Comparison of ENCODE assay signal across 11 cellular contexts in the genomic region with DNA sequence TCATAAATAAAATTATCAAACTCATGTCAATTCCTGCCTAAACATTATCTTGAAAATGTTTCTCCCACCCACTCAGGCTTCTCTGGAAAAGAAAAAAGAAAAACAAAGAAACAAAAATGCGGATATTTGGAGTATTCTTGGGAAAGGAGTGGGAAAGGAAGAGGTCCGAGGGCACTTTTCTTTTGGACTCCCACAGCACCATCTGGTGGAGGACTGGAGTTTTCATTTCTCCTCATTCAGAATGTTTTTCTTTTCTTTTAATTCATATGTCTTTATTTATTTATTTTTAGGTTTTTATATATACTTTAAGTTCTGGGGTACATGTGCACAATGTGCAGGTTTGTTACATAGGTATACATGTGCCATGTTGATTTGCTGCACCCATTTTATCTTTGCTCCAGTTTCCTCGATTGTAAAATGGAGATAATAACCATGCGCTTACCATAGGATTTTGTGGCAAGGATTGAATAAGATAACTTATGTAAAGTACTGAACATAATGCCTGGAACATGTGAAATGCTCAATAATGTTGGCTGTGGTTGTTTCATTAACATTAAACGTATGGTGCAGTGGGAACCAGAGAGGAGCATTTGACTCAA. TPM values are rescaled to one million over a fixed set of nuclear protein-coding genes. Genes with fewer than 3 reads are reported as not detected.
DNase-seq lines count a peak whose midpoint lies in the region; ATAC-seq, FAIRE-seq and TF ChIP-seq lines count a peak whose summit lies in the region.
"Had no signal": no experiment of that assay in that cellular context is flagged by ENCODE, and none has a peak within 500 bp of the region (broad histone marks: within the 10 kb centered on the region; RNA-seq: fewer than 3 reads in every experiment).

No MANE protein-coding gene starts in this region.

- no peak overlapping the region for H3K4me3 Mint-ChIP-seq in naive thymus-derived CD8-positive, alpha-beta T cell
- H3K4me3 Mint-ChIP-seq: activated naive CD4-positive, alpha-beta T cell treated with anti-CD3 and anti-CD28 coated beads for 36 hours; naive B cell had no signal

- TF ChIP-seq CTCF in VCaP (conservative IDR thresholded peaks at IDR 0.05), result peak; percentile 52; the same call in 1 of the 2 replicates

- peak; percentile 25 for DNase-seq in ACHN
- no peak for DNase-seq in GM12891 (ENCODE audit: insufficient read length, low spot score)
- DNase-seq in iPS-NIHi7 (ENCODE audit: extremely low spot score), result peak; percentile 61
- no peak for DNase-seq in naive thymus-derived CD8-positive, alpha-beta T cell
- no peak for DNase-seq in NCI-H187 (lab: John Stamatoyannopoulos, UW)
- DNase-seq: activated naive CD4-positive, alpha-beta T cell treated with anti-CD3 and anti-CD28 coated beads for 36 hours; naive B cell had no signal

- H3K9me3 Mint-ChIP-seq in naive thymus-derived CD8-positive, alpha-beta T cell, result no peaks in the 10 kb centered on the region
- H3K9me3 Mint-ChIP-seq: activated naive CD4-positive, alpha-beta T cell treated with anti-CD3 and anti-CD28 coated beads for 36 hours; naive B cell had no signal

- H3K27me3 Mint-ChIP-seq in naive thymus-derived CD8-positive, alpha-beta T cell, result no peaks in the 10 kb centered on the region
- H3K27me3 Mint-ChIP-seq: naive B cell had no signal

- no peak for ATAC-seq in GM18868 (IDR thresholded peaks at IDR 0.05; ENCODE audit: unreplicated experiment)
- no peak for ATAC-seq in GM21717 (IDR thresholded peaks at IDR 0.05; ENCODE audit: unreplicated experiment)
- ATAC-seq in naive thymus-derived CD8-positive, alpha-beta T cell, result no peak

- no peak overlapping the region for H3K27ac ChIP-seq in VCaP
- H3K27ac ChIP-seq: thyroid gland had no signal

- peak; percentile 45 for FAIRE-seq in GM12891 (lab: Jason Lieb, UNC)

- peaks cover 0 to 3% (median 0%) of the 10 kb centered on the region in 3 donors for H3K36me3 Mint-ChIP-seq in naive thymus-derived CD8-positive, alpha-beta T cell
- H3K36me3 Mint-ChIP-seq: naive B cell had no signal

- no peak for TF ChIP-seq POLR2A in GM12891 (IDR thresholded peaks at IDR 0.05; ENCODE audit: low read depth, low read length)

- POLR2A ChIA-PET in naive thymus-derived CD8-positive, alpha-beta T cell (lab: Charles Lee), result no interaction called here

- no peaks in the 10 kb centered on the region for H3K4me1 Mint-ChIP-seq in naive thymus-derived CD8-positive, alpha-beta T cell
- H3K4me1 Mint-ChIP-seq: naive B cell had no signal

- H3K27ac Mint-ChIP-seq in naive thymus-derived CD8-positive, alpha-beta T cell, result no peak overlapping the region
- H3K27ac Mint-ChIP-seq: activated naive CD4-positive, alpha-beta T cell treated with anti-CD3 and anti-CD28 coated beads for 36 hours; naive B cell had no signal

- in situ Hi-C loops in ACHN (cut with HindIII; ENCODE audit: low pct_ligation_motif_present, low pct_unique_long_range_greater_than_20kb, low sequenced_read_pairs), result no loop called here

TF ChIP-seq in GM12891, 5 proteins besides CTCF, POLR2A, EP300 and RAD21:
- TF ChIP-seq SPI1 (IDR thresholded peaks at IDR 0.05; ENCODE audit: low read depth, low read length) (no peak), POU2F2 (IDR thresholded peaks at IDR 0.05; ENCODE audit: low read depth, low read length) (no peak), PAX5 (IDR thresholded peaks at IDR 0.05; ENCODE audit: insufficient read depth, low read length, severe bottlenecking) (no peak), TAF1 (IDR thresholded peaks at IDR 0.05; ENCODE audit: low read depth, low read length) (no peak), POLR2AphosphoS5 (IDR thresholded peaks at IDR 0.05; ENCODE audit: low read depth, low read length) (no peak)

RNA-seq across cellular contexts. Expression of a gene that starts 8.0 kb away (rescaled TPM):
- polyA plus RNA-seq in GM12891 (2012; ENCODE audit: low read depth, missing spikeins), result 0.23 TPM
- under 1 TPM; 0.23 to 0.25 TPM for total RNA-seq in naive thymus-derived CD8-positive, alpha-beta T cell
- not detected for polyA plus RNA-seq in naive thymus-derived CD8-positive, alpha-beta T cell
- total RNA-seq: thyroid gland had no signal

Comparison
In these comparisons a context has a peak if more than half of its experiments do, and no peak if none do; other contexts are left out.
1. DNase-seq: peak in ACHN (single experiment) and iPS-NIHi7 (single experiment); none in GM12891 (single experiment), naive thymus-derived CD8-positive, alpha-beta T cell (0 of 10) and NCI-H187 (0 of 2).